Comparison of ENCODE assay signal across 8 cellular contexts in the genomic region with DNA sequence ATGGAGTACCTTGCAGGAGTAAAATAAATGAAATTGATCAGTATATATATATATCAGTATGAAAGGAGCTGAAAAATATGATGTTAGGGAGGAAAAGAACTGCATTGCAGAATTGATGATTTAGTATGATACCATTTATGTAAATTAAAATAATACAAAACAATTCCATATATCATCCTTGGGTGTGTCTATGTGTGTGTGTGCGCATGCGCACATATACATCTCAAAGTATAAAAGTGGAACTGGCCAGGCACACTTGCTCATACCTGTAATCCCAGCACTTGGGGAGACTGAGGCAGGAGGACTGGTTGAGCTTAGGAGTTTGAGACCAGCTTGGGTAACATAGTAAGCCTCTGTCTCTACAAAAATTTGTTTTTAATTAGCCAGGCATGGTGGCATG.
"Had no signal": no experiment of that assay in that cellular context is flagged by ENCODE, and none has a peak within 500 bp of the region (broad histone marks: within the 10 kb centered on the region; RNA-seq: fewer than 3 reads in every experiment).

No MANE protein-coding gene starts in this region.

- ATAC-seq: GM12878 had no signal

- H3K4me3 ChIP-seq: GM12878 had no signal

- FAIRE-seq: G401.6, GM12878, GM12891, GM12892, GM18507, GM19239 had no signal

- DNase-seq: GDM1, GF-D8 had no signal
